Comparison of ENCODE assay signal across 16 cellular contexts in the genomic region with DNA sequence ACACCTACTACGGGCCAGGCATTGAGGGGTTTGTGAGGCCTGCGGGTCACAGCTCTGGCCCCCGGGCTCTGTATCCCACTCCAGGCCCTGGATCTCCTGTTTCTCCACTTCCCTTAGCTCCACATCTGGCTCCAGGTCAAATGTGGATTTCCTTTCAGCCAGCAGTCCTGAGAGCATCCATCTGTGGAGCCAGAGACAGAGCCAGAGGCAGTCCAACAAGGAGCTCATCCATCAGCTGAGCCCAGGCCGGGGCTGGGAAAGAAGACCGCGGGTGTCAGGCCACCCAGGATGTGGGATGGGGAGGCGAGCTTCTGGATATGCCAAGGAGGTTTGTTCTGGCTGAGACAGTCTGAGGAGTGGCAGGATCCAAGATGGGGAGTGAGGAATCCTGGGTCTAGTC.
DNase-seq lines count a peak whose midpoint lies in the region; ATAC-seq and TF ChIP-seq lines count a peak whose summit lies in the region.
"Had no signal": no experiment of that assay in that cellular context is flagged by ENCODE, and none has a peak within 500 bp of the region (broad histone marks: within the 10 kb centered on the region; RNA-seq: fewer than 3 reads in every experiment).

No MANE protein-coding gene starts in this region.

- intact Hi-C loops in left cardiac atrium (cut with DNase I) = no loop called here

- peaks cover 55% of the 10 kb centered on the region for H3K4me1 Mint-ChIP-seq in nephron
- peaks cover 4% of the 10 kb centered on the region for H3K4me1 Mint-ChIP-seq in stimulated activated naive CD8-positive, alpha-beta T cell treated with anti-CD3 and anti-CD28 coated beads, Interleukin-15, amount 100 ng/mL, for 72 hours

- no peak for TF ChIP-seq CTCF in fibroblast of mammary gland (conservative IDR thresholded peaks at IDR 0.05; ENCODE audit: control insufficient read depth, insufficient read depth, low read depth, low read length)
- TF ChIP-seq CTCF in nephron (IDR thresholded peaks at IDR 0.05; ENCODE audit: unreplicated experiment in 3 of 3) = no peak

- H3K27ac Mint-ChIP-seq in nephron = peak overlapping the region; percentile 48 to 99 (median 98)
- H3K27ac Mint-ChIP-seq in stimulated activated naive CD8-positive, alpha-beta T cell treated with anti-CD3 and anti-CD28 coated beads, Interleukin-15, amount 100 ng/mL, for 72 hours = no peak overlapping the region

- no peak overlapping the region for H3K4me3 Mint-ChIP-seq in nephron
- H3K4me3 Mint-ChIP-seq in stimulated activated naive CD8-positive, alpha-beta T cell treated with anti-CD3 and anti-CD28 coated beads, Interleukin-15, amount 100 ng/mL, for 72 hours = no peak overlapping the region

- no peaks in the 10 kb centered on the region for H3K36me3 Mint-ChIP-seq in nephron (ENCODE audit: low read depth)

- ATAC-seq in left cardiac atrium (peak; percentile 35 to 49), HG03135 (IDR thresholded peaks at IDR 0.05; ENCODE audit: unreplicated experiment) (no peak)
- no peak for ATAC-seq in stimulated activated naive CD8-positive, alpha-beta T cell treated with anti-CD3 and anti-CD28 coated beads, Interleukin-15, amount 100 ng/mL, for 72 hours
- ATAC-seq: K562 had no signal

- H3K4me3 ChIP-seq in fibroblast of mammary gland (ENCODE audit: control insufficient read depth, low read depth, low read length) = no peak overlapping the region
- H3K4me3 ChIP-seq: K562 had no signal

- no peaks in the 10 kb centered on the region for H3K9me3 Mint-ChIP-seq in nephron
- no peaks in the 10 kb centered on the region for H3K9me3 Mint-ChIP-seq in stimulated activated naive CD8-positive, alpha-beta T cell treated with anti-CD3 and anti-CD28 coated beads, Interleukin-15, amount 100 ng/mL, for 72 hours

- DNase-seq in fibroblast of mammary gland (ENCODE audit: low read depth) = peak; percentile 16
- DNase-seq in left cardiac atrium = no peak
- no peak for DNase-seq in stimulated activated naive CD8-positive, alpha-beta T cell treated with anti-CD3 and anti-CD28 coated beads, Interleukin-15, amount 100 ng/mL, for 72 hours
- DNase-seq in NCI-H510A treated with DMSO at 0.1 percent for 48 hours (lab: John Stamatoyannopoulos, UW) = no peak
- DNase-seq in iPS-NIHi11 (ENCODE audit: low spot score) = no peak
- DNase-seq: AML-193, DMS79 treated with DMSO at 0.1 percent for 48 hours, NCI-H1092 treated with DMSO at 0.1 percent for 48 hours, NCI-H146, NCI-H2029 treated with DMSO at 0.1 percent for 48 hours, NCI-H510A, NCI-H774, SIG-M5 had no signal

- no peaks in the 10 kb centered on the region for H3K27me3 Mint-ChIP-seq in nephron (ENCODE audit: low read depth)
- H3K27me3 Mint-ChIP-seq in stimulated activated naive CD8-positive, alpha-beta T cell treated with anti-CD3 and anti-CD28 coated beads, Interleukin-15, amount 100 ng/mL, for 72 hours = peaks cover 8% of the 10 kb centered on the region

Comparison
In these comparisons a context has a peak if more than half of its experiments do, and no peak if none do; other contexts are left out.
1. ATAC-seq: peak in left cardiac atrium (2 of 2); none in stimulated activated naive CD8-positive, alpha-beta T cell treated with anti-CD3 and anti-CD28 coated beads, Interleukin-15, amount 100 ng/mL, for 72 hours (single experiment) and HG03135 (single experiment).
2. H3K27ac Mint-ChIP-seq: peak in nephron (3 of 3); none in stimulated activated naive CD8-positive, alpha-beta T cell treated with anti-CD3 and anti-CD28 coated beads, Interleukin-15, amount 100 ng/mL, for 72 hours (0 of 2).